In the genomic region with DNA sequence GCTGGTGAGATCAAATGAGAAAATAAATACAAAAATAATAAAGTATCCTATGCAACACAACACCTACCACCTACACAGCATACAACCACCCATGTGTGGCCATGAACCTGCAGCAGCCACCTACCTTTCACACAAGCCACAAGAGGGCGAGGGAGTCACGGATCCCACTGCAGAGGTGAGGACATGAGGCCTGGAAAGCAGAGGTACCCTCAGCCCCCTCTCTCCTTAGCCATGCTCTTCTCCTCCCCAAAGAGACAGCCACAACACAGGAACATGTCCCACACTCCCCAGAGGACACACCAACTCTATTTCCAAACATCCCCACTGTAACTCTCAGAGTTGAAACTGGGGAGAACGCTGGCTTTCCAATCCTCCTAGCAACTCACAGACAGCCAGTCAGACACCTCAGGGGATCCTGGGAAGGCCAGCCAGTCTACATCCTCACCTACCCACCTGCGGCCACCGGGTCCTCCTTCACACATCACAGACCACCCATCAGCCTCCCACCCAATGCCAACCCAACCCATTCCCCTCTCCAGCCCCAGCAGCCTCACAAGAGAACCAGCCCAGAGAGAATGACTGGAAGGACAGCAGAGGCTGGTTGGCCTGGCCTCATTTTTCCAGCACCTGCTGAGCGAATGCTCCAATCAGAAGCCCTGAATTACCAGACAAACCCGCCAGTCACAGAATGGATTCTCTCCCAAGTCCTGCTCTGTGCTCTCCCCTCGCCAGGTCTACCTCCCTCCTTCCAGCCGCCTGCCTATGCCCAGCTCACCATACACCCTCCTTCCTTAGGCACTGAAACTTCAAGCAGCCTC, we compare ENCODE assay signal across 14 cellular contexts. TPM values are rescaled to one million over a fixed set of nuclear protein-coding genes. Genes with fewer than 3 reads are reported as not detected.
DNase-seq lines count a peak whose midpoint lies in the region; ATAC-seq, FAIRE-seq and TF ChIP-seq lines count a peak whose summit lies in the region.
"Had no signal": no experiment of that assay in that cellular context is flagged by ENCODE, and none has a peak within 500 bp of the region (broad histone marks: within the 10 kb centered on the region; RNA-seq: fewer than 3 reads in every experiment).

No MANE protein-coding gene starts in this region.

- no peaks in the 10 kb centered on the region for H3K27me3 ChIP-seq in GM12878 (replicated peaks in 1 of 2; ENCODE audit: control insufficient read depth in 2 of 2, insufficient read depth in 2 of 2, low read length in 1 of 2)
- H3K27me3 ChIP-seq in mesenchymal stem cell (ENCODE audit: control insufficient read depth in 1 of 2, insufficient read depth in 1 of 2, low read length in 2 of 2) = no peaks in the 10 kb centered on the region

- no peak overlapping the region for H4K8ac ChIP-seq in mesenchymal stem cell (ENCODE audit: low read length)

- no peak overlapping the region for H2BK5ac ChIP-seq in mesenchymal stem cell (ENCODE audit: low read depth, low read length, poor library complexity, severe bottlenecking)

- BruUV-seq in GM12878 (replicated peaks; lab: Mats Ljungman, UMichigan) = no TSS peak

- intact Hi-C loops in GM12878 (cut with micrococcal nuclease; ENCODE audit: unreplicated experiment) = no loop called here

- POLR2A ChIA-PET in HEK293T (lab: Yijun Ruan, JAX) = no interaction called here
- POLR2A ChIA-PET in GM12878 (lab: Charles Lee) = no interaction called here

- H2BK120ac ChIP-seq in mesenchymal stem cell (ENCODE audit: low read depth, low read length) = no peak overlapping the region

- peak; percentile 39 to 46 (median 45); a peak in 5 of 6 replicates for TF ChIP-seq CTCF in GM12878 (IDR thresholded peaks at IDR 0.05 in 2 of 3, conservative IDR thresholded peaks at IDR 0.05 in 1 of 3; ENCODE audit: control insufficient read depth in 2 of 3, extremely low read depth in 1 of 3, insufficient read depth in 1 of 3, low read depth in 3 of 3, low read length in 3 of 3)

- H4K91ac ChIP-seq in mesenchymal stem cell (ENCODE audit: low read length) = no peak overlapping the region

- in situ Hi-C loops in GM12878 (cut with MboI) = no loop called here

- H3K27ac Mint-ChIP-seq in activated naive CD4-positive, alpha-beta T cell treated with anti-CD3 and anti-CD28 coated beads, Interleukin-2, amount 10 ng/mL, durations not matched to agents 7 days and 5 days = no peak overlapping the region
- H3K27ac Mint-ChIP-seq: activated CD4-positive, alpha-beta T cell treated with anti-CD3 and anti-CD28 coated beads, Interleukin-2, amount 10 ng/mL, durations not matched to agents 24 days and 14 days; stimulated activated naive CD8-positive, alpha-beta T cell treated with anti-CD3 and anti-CD28 coated beads, Interleukin-15, Interleukin-2, amounts not matched to agents 100 ng/mL and 50 ng/mL, for 24 hours had no signal

- no peak for FAIRE-seq in GM12878 (lab: Jason Lieb, UNC)

- no peak overlapping the region; the same call in 1 of the 2 replicates for H2AFZ ChIP-seq in GM12878 (ENCODE audit: control insufficient read depth, low read depth, low read length)
- no peak overlapping the region for H2AFZ ChIP-seq in mesenchymal stem cell (ENCODE audit: low read depth, low read length)

- H3K9me3 ChIP-seq in GM12878 (replicated peaks; ENCODE audit: control insufficient read depth, insufficient read depth, low read length) (no peaks in the 10 kb centered on the region), mesenchymal stem cell (ENCODE audit: control insufficient read depth, low read length) (no peaks in the 10 kb centered on the region)

- peak overlapping the region in 1 of 2 experiments; percentile 50 for H3K18ac ChIP-seq in mesenchymal stem cell (ENCODE audit: low read depth in 1 of 2, low read length in 2 of 2)

- H2AK5ac ChIP-seq in mesenchymal stem cell (ENCODE audit: low read length, severe bottlenecking) = no peak overlapping the region

- H3K4me1 ChIP-seq in GM12878 (ENCODE audit: control insufficient read depth, insufficient read depth, low read length) (no peaks in the 10 kb centered on the region), mesenchymal stem cell (ENCODE audit: control insufficient read depth, insufficient read depth, low read depth, low read length) (peaks cover 10% of the 10 kb centered on the region)

- peak overlapping the region; percentile 0 for H2BK15ac ChIP-seq in mesenchymal stem cell (ENCODE audit: low read depth, poor library complexity, severe bottlenecking)

- no peak overlapping the region for H3K4ac ChIP-seq in mesenchymal stem cell (ENCODE audit: low read depth in 1 of 2, low read length in 2 of 2)

- DNase-seq in ELF-1 (ENCODE audit: low read depth, low spot score) = peak; percentile 49
- peak; percentile 43 for DNase-seq in HEK293T (ENCODE audit: extremely low spot score)
- no peak for DNase-seq in GM12878 (ENCODE audit: low read depth, low spot score)
- no peak for DNase-seq in mesenchymal stem cell
- DNase-seq in medulla oblongata (ENCODE audit: extremely low spot score) = no peak
- DNase-seq in KG1 (lab: John Stamatoyannopoulos, UW) = no peak
- DNase-seq in activated naive CD4-positive, alpha-beta T cell treated with anti-CD3 and anti-CD28 coated beads, Interleukin-2, amount 10 ng/mL, durations not matched to agents 7 days and 5 days = no peak
- DNase-seq: activated CD4-positive, alpha-beta T cell treated with anti-CD3 and anti-CD28 coated beads, Interleukin-2, amount 10 ng/mL, durations not matched to agents 24 days and 14 days; foreskin melanocyte; GDM1; MV-4-11; RPMI8226 had no signal

- H3K36me3 Mint-ChIP-seq in activated naive CD4-positive, alpha-beta T cell treated with anti-CD3 and anti-CD28 coated beads, Interleukin-2, amount 10 ng/mL, durations not matched to agents 7 days and 5 days = no peaks in the 10 kb centered on the region

- TF ChIP-seq POLR2A in GM12878 (IDR thresholded peaks at IDR 0.05; ENCODE audit: low read depth, low read length) = no peak

- ATAC-seq in GM12878 = peak; percentile 84
- no peak for ATAC-seq in HG03469 (IDR thresholded peaks at IDR 0.05; ENCODE audit: unreplicated experiment)

- no peak overlapping the region for H3K14ac ChIP-seq in mesenchymal stem cell (ENCODE audit: low read length in 2 of 2)

- WGBS in GM12878 (ENCODE audit: insufficient coverage, insufficient replicate concordance, low lambda C conversion rate, missing lambda C conversion rate) = 42% methylated on average over 9 of the region's 9 CpGs
- 93% methylated on average over 9 of the region's 9 CpGs for WGBS in mesenchymal stem cell

- peaks cover 29% of the 10 kb centered on the region for H3K27me3 Mint-ChIP-seq in activated naive CD4-positive, alpha-beta T cell treated with anti-CD3 and anti-CD28 coated beads, Interleukin-2, amount 10 ng/mL, durations not matched to agents 7 days and 5 days

- SMC1A ChIA-PET in GM12878 (lab: Charles Lee; ENCODE audit: uncharacterized antibody, unreplicated experiment) = no interaction called here

- no peaks in the 10 kb centered on the region for H4K20me1 ChIP-seq in GM12878 (ENCODE audit: control insufficient read depth, insufficient read depth)

- no peaks in the 10 kb centered on the region for H3K79me2 ChIP-seq in GM12878 (ENCODE audit: control insufficient read depth, insufficient read depth, low read length)

- no peaks in the 10 kb centered on the region for H3K9me3 Mint-ChIP-seq in activated naive CD4-positive, alpha-beta T cell treated with anti-CD3 and anti-CD28 coated beads, Interleukin-2, amount 10 ng/mL, durations not matched to agents 7 days and 5 days
- H3K9me3 Mint-ChIP-seq: activated CD4-positive, alpha-beta T cell treated with anti-CD3 and anti-CD28 coated beads, Interleukin-2, amount 10 ng/mL, durations not matched to agents 24 days and 14 days; stimulated activated naive CD8-positive, alpha-beta T cell treated with anti-CD3 and anti-CD28 coated beads, Interleukin-15, Interleukin-2, amounts not matched to agents 100 ng/mL and 50 ng/mL, for 24 hours had no signal

- H3K23ac ChIP-seq in mesenchymal stem cell (ENCODE audit: low read length in 2 of 2) = peak overlapping the region in 1 of 2 experiments; percentile 81

- H3K27ac ChIP-seq in GM12878 (ENCODE audit: control insufficient read depth, insufficient read depth) (no peak overlapping the region), mesenchymal stem cell (ENCODE audit: low read length, poor library complexity, severe bottlenecking) (no peak overlapping the region)

- H3K4me3 ChIP-seq in GM12878 = no peak overlapping the region
- H3K4me3 ChIP-seq in mesenchymal stem cell (ENCODE audit: insufficient read depth in 1 of 2, low read depth in 1 of 2, low read length in 2 of 2) = no peak overlapping the region

- H3K4me1 Mint-ChIP-seq in activated naive CD4-positive, alpha-beta T cell treated with anti-CD3 and anti-CD28 coated beads, Interleukin-2, amount 10 ng/mL, durations not matched to agents 7 days and 5 days = no peaks in the 10 kb centered on the region

- no peak overlapping the region for H3K4me3 Mint-ChIP-seq in activated naive CD4-positive, alpha-beta T cell treated with anti-CD3 and anti-CD28 coated beads, Interleukin-2, amount 10 ng/mL, durations not matched to agents 7 days and 5 days
- H3K4me3 Mint-ChIP-seq: activated CD4-positive, alpha-beta T cell treated with anti-CD3 and anti-CD28 coated beads, Interleukin-2, amount 10 ng/mL, durations not matched to agents 24 days and 14 days; stimulated activated naive CD8-positive, alpha-beta T cell treated with anti-CD3 and anti-CD28 coated beads, Interleukin-15, Interleukin-2, amounts not matched to agents 100 ng/mL and 50 ng/mL, for 24 hours had no signal

- peaks cover 44% of the 10 kb centered on the region for H3K79me1 ChIP-seq in mesenchymal stem cell (replicated peaks; ENCODE audit: low read length, poor library complexity, severe bottlenecking)

- CTCF ChIA-PET in HEK293T (lab: Yijun Ruan, JAX) = interaction anchor here (1.3 kb wide), 1 partner anchor 17 kb away, joined by 3 read pairs; no protein-coding TSS in a partner anchor
- CTCF ChIA-PET in GM12878 (lab: Yijun Ruan, JAX) = interaction anchor here (0.9 to 1.0 kb wide), 2 partner anchors 138 to 188 kb away, joined by 3 read pairs; no protein-coding TSS in a partner anchor
- CTCF ChIA-PET in activated naive CD4-positive, alpha-beta T cell treated with anti-CD3 and anti-CD28 coated beads, Interleukin-2, amount 10 ng/mL, durations not matched to agents 7 days and 5 days (lab: Charles Lee) = no interaction called here

- H3K4me2 ChIP-seq in GM12878 (ENCODE audit: control insufficient read depth, insufficient read depth) (no peak overlapping the region), mesenchymal stem cell (ENCODE audit: low read length, poor library complexity, severe bottlenecking) (no peak overlapping the region)

- RAD21 ChIA-PET in GM12878 (lab: Charles Lee; ENCODE audit: unreplicated experiment) = no interaction called here

- TF ChIP-seq EP300 in GM12878 (IDR thresholded peaks at IDR 0.05; ENCODE audit: borderline replicate concordance in 1 of 2, control insufficient read depth in 1 of 2, low read depth in 2 of 2, low read length in 2 of 2) = no peak

- H2BK12ac ChIP-seq in mesenchymal stem cell (ENCODE audit: low read length in 2 of 2) = peak overlapping the region in 1 of 2 experiments; percentile 21

- no peaks in the 10 kb centered on the region for H3K36me3 ChIP-seq in GM12878 (ENCODE audit: control insufficient read depth in 2 of 2, insufficient read depth in 2 of 2, low read length in 1 of 2)
- peaks cover 0 to 2% of the 10 kb centered on the region in 2 experiments for H3K36me3 ChIP-seq in mesenchymal stem cell (ENCODE audit: control insufficient read depth in 1 of 2, insufficient read depth in 2 of 2, low read depth in 1 of 2, low read length in 2 of 2)

- H3K9ac ChIP-seq in GM12878 (ENCODE audit: control insufficient read depth, insufficient read depth, low read length) (no peak overlapping the region), mesenchymal stem cell (ENCODE audit: low read length) (no peak overlapping the region)

- TF ChIP-seq RAD21 in GM12878 (IDR thresholded peaks at IDR 0.05; ENCODE audit: insufficient read depth, low read depth, low read length) = peak; percentile 40

RNA-seq across cellular contexts. Expression of a gene that starts 18.4 kb away (rescaled TPM):
- total RNA-seq in GM12878 (2013; cell fraction: nucleolus; rRNA removed) = 13.3 and 16.7 TPM in 2 replicates
- total RNA-seq in GM12878 (2014; rRNA removed) = 2.4 and 2.8 TPM in 2 replicates
- 2.3 and 2.7 TPM in 2 replicates for total RNA-seq in GM12878 (2014; rRNA removed; fragmentation: Illumina TruSeq; extraction: Trizol)
- 5.4 and 6.6 TPM in 2 replicates for total RNA-seq in GM12878 (2021)
- 1.8 TPM for polyA plus RNA-seq in GM12878 (2011; ENCODE audit: low read depth)
- polyA plus RNA-seq in GM12878 (2011; rRNA removed) = 4.3 and 4.4 TPM in 2 replicates
- polyA plus RNA-seq in GM12878 (2011; cell fraction: cytosol; rRNA removed) = 5.7 and 6.3 TPM in 2 replicates
- 47.0 and 47.1 TPM in 2 replicates for polyA plus RNA-seq in GM12878 (2011; cell fraction: nucleus; rRNA removed)
- polyA plus RNA-seq in GM12878 (2012) = 2.6 and 3.8 TPM in 2 replicates
- polyA plus RNA-seq in GM12878 (2014; fragmentation: Illumina TruSeq; extraction: Trizol) = 2.7 and 3.6 TPM in 2 replicates
- polyA plus RNA-seq in GM12878 (2014; fragmentation: Nextera tagmentation; extraction: Ambion mirVana) = under 1 TPM; 0.18 to 0.22 TPM
- polyA plus RNA-seq in GM12878 (2014; rRNA removed) = 3.7 and 5.3 TPM in 2 replicates
- polyA plus RNA-seq in GM12878 (2016; fragmentation: Nextera tagmentation; extraction: Ambion mirVana) = under 1 TPM; 0.55 to 0.88 TPM
- polyA minus RNA-seq in GM12878 (2011; rRNA and poly(A)+ RNA removed) = 6.6 and 8.6 TPM in 2 replicates
- polyA minus RNA-seq in GM12878 (2011; cell fraction: cytosol; rRNA and poly(A)+ RNA removed) = 3.2 and 3.5 TPM in 2 replicates
- 7.5 and 17.6 TPM in 2 replicates for polyA minus RNA-seq in GM12878 (2011; cell fraction: nucleus; rRNA and poly(A)+ RNA removed)
- 35.0 TPM for polyA plus RNA-seq in mesenchymal stem cell (2013, experiment 1 of 2)
- 33.7 TPM for polyA plus RNA-seq in mesenchymal stem cell (2013, experiment 2 of 2)

Comparison
In these comparisons a context has a peak if more than half of its experiments do, and no peak if none do; other contexts are left out.
1. DNase-seq: peak in ELF-1 (single experiment) and HEK293T (single experiment); none in GM12878 (single experiment), mesenchymal stem cell (single experiment), medulla oblongata (single experiment), KG1 (single experiment) and activated naive CD4-positive, alpha-beta T cell treated with anti-CD3 and anti-CD28 coated beads, Interleukin-2, amount 10 ng/mL, durations not matched to agents 7 days and 5 days (single experiment).